22 cellular contexts compared by ENCODE assay signal in genomic region chr4:108744307-108744706, GRCh38. TPM values are rescaled to one million over a fixed set of nuclear protein-coding genes. Genes with fewer than 3 reads are reported as not detected.
"Had no signal": no experiment of that assay in that cellular context is flagged by ENCODE, and none has a peak within 500 bp of the region (broad histone marks: within the 10 kb centered on the region; RNA-seq: fewer than 3 reads in every experiment).

No MANE protein-coding gene starts in this region.

- H3K9me3 Mint-ChIP-seq: activated T-cell treated with anti-CD3 and anti-CD28 coated beads, Interleukin-2, amount 50 U/mL, for 4 hours; stimulated activated effector memory CD8-positive, alpha-beta T cell treated with anti-CD3 and anti-CD28 coated beads, Interleukin-12 subunit alpha, Interleukin-12 subunit beta, amount 100 ng/mL, for 72 hours; T-helper 1 cell treated with Interleukin-12 subunit alpha and Interleukin-12 subunit beta and Interleukin-4 antibody, amounts not matched to agents 30 μg/mL and 1 μg/mL, for 36 hours had no signal

- H3K4me3 ChIP-seq: adrenal gland, cardiac muscle cell, left ventricle myocardium inferior, smooth muscle cell, stomach, vagina had no signal

- H3K27ac Mint-ChIP-seq: progenitor cell of endocrine pancreas; stimulated activated effector memory CD8-positive, alpha-beta T cell treated with anti-CD3 and anti-CD28 coated beads, Interleukin-12 subunit alpha, Interleukin-12 subunit beta, amount 100 ng/mL, for 72 hours; T-helper 1 cell treated with Interleukin-12 subunit alpha and Interleukin-12 subunit beta and Interleukin-4 antibody, amounts not matched to agents 30 μg/mL and 1 μg/mL, for 36 hours had no signal

- H3K4me3 Mint-ChIP-seq: activated T-cell treated with anti-CD3 and anti-CD28 coated beads, Interleukin-2, amount 50 U/mL, for 4 hours; stimulated activated effector memory CD8-positive, alpha-beta T cell treated with anti-CD3 and anti-CD28 coated beads, Interleukin-12 subunit alpha, Interleukin-12 subunit beta, amount 100 ng/mL, for 72 hours; T-helper 1 cell treated with Interleukin-12 subunit alpha and Interleukin-12 subunit beta and Interleukin-4 antibody, amounts not matched to agents 30 μg/mL and 1 μg/mL, for 36 hours had no signal

- H3K4me1 ChIP-seq: adrenal gland, vagina had no signal

- ATAC-seq: activated CD4-positive, CD25-positive, alpha-beta regulatory T cell treated with anti-CD3 and anti-CD28 coated beads, Interleukin-2, amount 50 U/mL, for 24 hours; activated T-cell treated with anti-CD3 and anti-CD28 coated beads, Interleukin-2, amount 50 U/mL, for 4 hours; right cardiac atrium; stimulated activated effector memory CD8-positive, alpha-beta T cell treated with anti-CD3 and anti-CD28 coated beads, Interleukin-12 subunit alpha, Interleukin-12 subunit beta, amount 100 ng/mL, for 72 hours had no signal

- H3K4me2 ChIP-seq: smooth muscle cell had no signal

- H3K27me3 ChIP-seq: adrenal gland, cardiac muscle cell, stomach, vagina had no signal

- H3K36me3 ChIP-seq: adrenal gland, cardiac muscle cell, left ventricle myocardium inferior, stomach, vagina had no signal

- H3K27ac ChIP-seq: adrenal gland, cardiac muscle cell, left ventricle myocardium inferior, stomach, vagina had no signal

- DNase-seq: activated CD4-positive, alpha-beta T cell treated with anti-CD3 and anti-CD28 coated beads, Interleukin-2, amount 50 U/mL, for 1 hour; activated CD8-positive, alpha-beta memory T cell treated with anti-CD3 and anti-CD28 coated beads, Interleukin-2, amount 50 U/mL, for 4 hours; activated naive CD4-positive, alpha-beta T cell treated with anti-CD3 and anti-CD28 coated beads, Interleukin-2, amount 50 U/mL, for 16 hours; activated T-cell treated with anti-CD3 and anti-CD28 coated beads, Interleukin-2, amount 50 U/mL, for 4 hours; adrenal gland; head of caudate nucleus; kidney; left ventricle myocardium inferior; right cardiac atrium; stimulated activated CD4-positive, alpha-beta T cell treated with anti-CD3 and anti-CD28 coated beads, Interleukin-4, amount 100 ng/mL, for 24 hours; stomach; trophoblast cell had no signal

- H3K4me1 Mint-ChIP-seq: stimulated activated effector memory CD8-positive, alpha-beta T cell treated with anti-CD3 and anti-CD28 coated beads, Interleukin-12 subunit alpha, Interleukin-12 subunit beta, amount 100 ng/mL, for 72 hours had no signal

- H3K9me3 ChIP-seq: adrenal gland, left ventricle myocardium inferior, stomach, vagina had no signal

- H3K36me3 Mint-ChIP-seq: stimulated activated effector memory CD8-positive, alpha-beta T cell treated with anti-CD3 and anti-CD28 coated beads, Interleukin-12 subunit alpha, Interleukin-12 subunit beta, amount 100 ng/mL, for 72 hours had no signal

- H3K27me3 Mint-ChIP-seq: progenitor cell of endocrine pancreas had no signal

RNA-seq across cellular contexts. Expression of gene ETNPPL, which starts 18.5 kb away (rescaled TPM):
- total RNA-seq: activated T-cell treated with anti-CD3 and anti-CD28 coated beads, Interleukin-2, amount 50 U/mL, for 4 hours; dermis microvascular lymphatic vessel endothelial cell; fibroblast of lung; kidney; osteoblast; smooth muscle cell; vagina had no signal
- polyA plus RNA-seq: cardiac muscle cell, fibroblast of lung, smooth muscle cell had no signal
